In the genomic region with DNA sequence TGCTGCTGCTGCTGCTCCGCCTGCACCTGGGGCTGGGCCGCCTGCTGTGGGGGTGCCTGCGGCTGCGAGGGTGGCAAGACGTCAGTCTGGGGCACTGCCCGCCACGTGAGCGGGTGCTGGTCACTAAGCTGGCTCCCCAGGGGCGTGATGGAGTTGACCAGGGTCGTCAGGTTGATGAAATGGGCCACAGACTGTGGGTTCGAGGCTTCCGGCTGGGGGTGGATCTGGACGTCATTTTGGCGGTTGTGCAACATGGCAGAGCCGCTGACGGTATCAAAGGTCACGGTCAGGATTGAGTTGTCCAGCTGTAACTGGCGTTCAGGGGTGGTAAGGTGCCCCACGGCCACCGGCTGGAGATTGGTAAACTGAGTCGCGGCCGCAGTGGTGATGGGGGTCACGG, we compare ENCODE assay signal across 22 cellular contexts. TPM values are rescaled to one million over a fixed set of nuclear protein-coding genes. Genes with fewer than 3 reads are reported as not detected.
DNase-seq lines count a peak whose midpoint lies in the region; ATAC-seq, FAIRE-seq and TF ChIP-seq lines count a peak whose summit lies in the region.
"Had no signal": no experiment of that assay in that cellular context is flagged by ENCODE, and none has a peak within 500 bp of the region (broad histone marks: within the 10 kb centered on the region; RNA-seq: fewer than 3 reads in every experiment).

No MANE protein-coding gene starts in this region.

- H3K4me3 ChIP-seq in BLaER1 treated with 17β-estradiol and CSF1 and Interleukin-3, amounts not matched to agents 10 nM and 100 nM = peak overlapping the region in 1 of 10 experiments; percentile 5; a peak in 2 of 20 replicates
- H3K4me3 ChIP-seq in HepG2 (replicated peaks in 1 of 3; ENCODE audit: insufficient read depth in 1 of 3, low read depth in 2 of 3, low read length in 3 of 3) (no peak overlapping the region), MG63 (no peak overlapping the region)
- H3K4me3 ChIP-seq: HAP-1 had no signal

- H3K4me3 Mint-ChIP-seq in activated T-helper 1 cell treated with anti-CD3 and anti-CD28 coated beads, Interleukin-12 subunit alpha, Interleukin-12 subunit beta, Interleukin-2, Interleukin-4 antibody, amounts not matched to agents 30 ng/mL and 10 ng/mL and 1 ng/mL, durations not matched to agents 14 hours and 24 hours and 36 hours = no peak overlapping the region
- H3K4me3 Mint-ChIP-seq: CD8-positive, alpha-beta T cell; HFFc6 had no signal

- no peak for ATAC-seq in HepG2
- no peak for ATAC-seq in HG03520 (IDR thresholded peaks at IDR 0.05; ENCODE audit: unreplicated experiment)
- ATAC-seq in HG03135 (IDR thresholded peaks at IDR 0.05; ENCODE audit: unreplicated experiment) = no peak
- ATAC-seq: CD8-positive, alpha-beta T cell had no signal

- H3K9me3 Mint-ChIP-seq in activated T-helper 1 cell treated with anti-CD3 and anti-CD28 coated beads, Interleukin-12 subunit alpha, Interleukin-12 subunit beta, Interleukin-2, Interleukin-4 antibody, amounts not matched to agents 30 ng/mL and 10 ng/mL and 1 ng/mL, durations not matched to agents 14 hours and 24 hours and 36 hours = no peaks in the 10 kb centered on the region
- H3K9me3 Mint-ChIP-seq: CD8-positive, alpha-beta T cell; HFFc6 had no signal

- H3K27me3 ChIP-seq in BLaER1 treated with 17β-estradiol and CSF1 and Interleukin-3, amounts not matched to agents 10 nM and 100 nM = no peaks in the 10 kb centered on the region
- H3K27me3 ChIP-seq in HepG2 (ENCODE audit: control insufficient read depth in 1 of 2, insufficient read depth in 2 of 2, low read length in 2 of 2) (no peaks in the 10 kb centered on the region), MG63 (no peaks in the 10 kb centered on the region)

- no peak for FAIRE-seq in HepG2 (lab: Jason Lieb, UNC)
- FAIRE-seq: D721Med, G401.6, GM12892, H1 had no signal

- H3K9ac ChIP-seq in BLaER1 treated with 17β-estradiol and CSF1 and Interleukin-3, amounts not matched to agents 10 nM and 100 nM = peak overlapping the region in 4 of 11 experiments; percentile 1 to 27 (median 4); a peak in 2 of 22 replicates
- H3K9ac ChIP-seq in HepG2 (ENCODE audit: insufficient read depth, low read depth, low read length) = no peak overlapping the region

- no peaks in the 10 kb centered on the region for H3K27me3 Mint-ChIP-seq in activated T-helper 1 cell treated with anti-CD3 and anti-CD28 coated beads, Interleukin-12 subunit alpha, Interleukin-12 subunit beta, Interleukin-2, Interleukin-4 antibody, amounts not matched to agents 30 ng/mL and 10 ng/mL and 1 ng/mL, durations not matched to agents 14 hours and 24 hours and 36 hours (ENCODE audit: insufficient read depth)

- intact Hi-C loops in activated T-helper 1 cell treated with anti-CD3 and anti-CD28 coated beads, Interleukin-12 subunit alpha, Interleukin-12 subunit beta, Interleukin-2, Interleukin-4 antibody, amounts not matched to agents 30 ng/mL and 10 ng/mL and 1 ng/mL, durations not matched to agents 14 hours and 24 hours and 36 hours (cut with micrococcal nuclease) = no loop called here
- intact Hi-C loops in HepG2 (cut with micrococcal nuclease; ENCODE audit: unreplicated experiment) = no loop called here

- POLR2A ChIA-PET in HepG2 (lab: Yijun Ruan, JAX) = no interaction called here

- TF ChIP-seq EP300 in HepG2 (IDR thresholded peaks at IDR 0.05; ENCODE audit: low read depth in 2 of 2, low read length in 2 of 2) (no peak), HepG2 (CRISPR knock-in tag; IDR thresholded peaks at IDR 0.05; ENCODE audit: borderline replicate concordance) (no peak)

- no peak overlapping the region for H2AFZ ChIP-seq in HepG2 (ENCODE audit: low read length)

- H4K20me1 ChIP-seq in BLaER1 treated with 17β-estradiol and CSF1 and Interleukin-3, amounts not matched to agents 10 nM and 100 nM = peaks cover 0 to 2% (median 0%) of the 10 kb centered on the region in 11 experiments; a peak in 1 of 22 replicates
- H4K20me1 ChIP-seq in HepG2 (ENCODE audit: insufficient read depth, low read length) = no peaks in the 10 kb centered on the region

- TF ChIP-seq CTCF in HepG2 (CRISPR knock-in tag; IDR thresholded peaks at IDR 0.05) = no peak

- H3K36me3 ChIP-seq in BLaER1 treated with 17β-estradiol and CSF1 and Interleukin-3, amounts not matched to agents 10 nM and 100 nM = peaks cover 31 to 65% (median 44%) of the 10 kb centered on the region in 11 experiments
- H3K36me3 ChIP-seq in HepG2 (replicated peaks in 1 of 2; ENCODE audit: control insufficient read depth in 1 of 2, insufficient read depth in 2 of 2, low read length in 2 of 2) (peaks cover 13 to 34% of the 10 kb centered on the region in 2 experiments; a peak in 4 of 5 replicates), MG63 (peaks cover 42% of the 10 kb centered on the region)

- H3K4me1 Mint-ChIP-seq in activated T-helper 1 cell treated with anti-CD3 and anti-CD28 coated beads, Interleukin-12 subunit alpha, Interleukin-12 subunit beta, Interleukin-2, Interleukin-4 antibody, amounts not matched to agents 30 ng/mL and 10 ng/mL and 1 ng/mL, durations not matched to agents 14 hours and 24 hours and 36 hours (ENCODE audit: low read depth) = no peaks in the 10 kb centered on the region

- no peak for TF ChIP-seq POLR2A in HepG2 (IDR thresholded peaks at IDR 0.05; ENCODE audit: insufficient read depth in 1 of 2, low read depth in 2 of 2, low read length in 2 of 2)

- peak overlapping the region; percentile 31 for H3K27ac Mint-ChIP-seq in activated T-helper 1 cell treated with anti-CD3 and anti-CD28 coated beads, Interleukin-12 subunit alpha, Interleukin-12 subunit beta, Interleukin-2, Interleukin-4 antibody, amounts not matched to agents 30 ng/mL and 10 ng/mL and 1 ng/mL, durations not matched to agents 14 hours and 24 hours and 36 hours
- H3K27ac Mint-ChIP-seq: CD8-positive, alpha-beta T cell; HFFc6 had no signal

- BruUV-seq in HepG2 (replicated peaks; lab: Mats Ljungman, UMichigan) = no TSS peak

- H3K4me1 ChIP-seq in BLaER1 treated with 17β-estradiol and CSF1 and Interleukin-3, amounts not matched to agents 10 nM and 100 nM = peaks cover 28 to 42% (median 35%) of the 10 kb centered on the region in 10 experiments
- no peaks in the 10 kb centered on the region for H3K4me1 ChIP-seq in HepG2 (ENCODE audit: insufficient read depth, low read length)
- H3K4me1 ChIP-seq: HAP-1 had no signal

- TF ChIP-seq RAD21 in HepG2 (CRISPR knock-in tag; IDR thresholded peaks at IDR 0.05) = no peak

- CTCF ChIA-PET in HepG2 (lab: Yijun Ruan, JAX; ENCODE audit: low intra/inter-chr PET ratio, low total read pairs) = no interaction called here

- H3K79me2 ChIP-seq in HepG2 (ENCODE audit: insufficient read depth, low read length) = no peaks in the 10 kb centered on the region

- no peak for DNase-seq in activated T-helper 1 cell treated with anti-CD3 and anti-CD28 coated beads, Interleukin-12 subunit alpha, Interleukin-12 subunit beta, Interleukin-2, Interleukin-4 antibody, amounts not matched to agents 30 ng/mL and 10 ng/mL and 1 ng/mL, durations not matched to agents 14 hours and 24 hours and 36 hours (ENCODE audit: low spot score)
- DNase-seq in HepG2 (ENCODE audit: low spot score) (no peak), mesenteric fat pad (ENCODE audit: low spot score) (peak; percentile 87), MG63 (no peak)
- no peak for DNase-seq in activated naive CD4-positive, alpha-beta T cell treated with anti-CD3 and anti-CD28 coated beads, Interleukin-2, amount 50 U/mL, for 16 hours
- DNase-seq: 8988T; AML-193; C1 segment of cervical spinal cord; CD8-positive, alpha-beta T cell; COR-L47; DMS153; DMS79 treated with DMSO at 0.1 percent for 48 hours; EL; HFFc6 had no signal

- no peaks in the 10 kb centered on the region for H3K9me3 ChIP-seq in BLaER1 treated with 17β-estradiol and CSF1 and Interleukin-3, amounts not matched to agents 10 nM and 100 nM (replicated peaks in 1 of 11)
- H3K9me3 ChIP-seq in HepG2 (ENCODE audit: low read length) (no peaks in the 10 kb centered on the region), MG63 (no peaks in the 10 kb centered on the region)
- H3K9me3 ChIP-seq: HAP-1 had no signal

- 90% methylated on average over 24 of the region's 24 CpGs for WGBS in HepG2 (ENCODE audit: low lambda C conversion rate)

- peaks cover 9% of the 10 kb centered on the region for H3K36me3 Mint-ChIP-seq in activated T-helper 1 cell treated with anti-CD3 and anti-CD28 coated beads, Interleukin-12 subunit alpha, Interleukin-12 subunit beta, Interleukin-2, Interleukin-4 antibody, amounts not matched to agents 30 ng/mL and 10 ng/mL and 1 ng/mL, durations not matched to agents 14 hours and 24 hours and 36 hours (ENCODE audit: low read depth)

- in situ Hi-C loops in HepG2 (cut with HindIII; ENCODE audit: extremely low pct_ligation_motif_present, low pct_unique_long_range_greater_than_20kb) = no loop called here

- peak overlapping the region in 8 of 11 experiments; percentile 24 to 60 (median 49); a peak in 15 of 22 replicates for H3K27ac ChIP-seq in BLaER1 treated with 17β-estradiol and CSF1 and Interleukin-3, amounts not matched to agents 10 nM and 100 nM
- H3K27ac ChIP-seq in HepG2 (ENCODE audit: extremely low read length, insufficient read depth, low read length) = no peak overlapping the region

- H3K4me2 ChIP-seq in BLaER1 treated with 17β-estradiol and CSF1 and Interleukin-3, amounts not matched to agents 10 nM and 100 nM = peak overlapping the region; percentile 66 to 91 (median 80)
- H3K4me2 ChIP-seq in HepG2 (ENCODE audit: low read depth, low read length) = no peak overlapping the region

RNA-seq across cellular contexts. Expression of gene RIPK4, which starts 34.4 kb away (rescaled TPM):
- total RNA-seq in activated T-helper 1 cell treated with anti-CD3 and anti-CD28 coated beads, Interleukin-12 subunit alpha, Interleukin-12 subunit beta, Interleukin-2, Interleukin-4 antibody, amounts not matched to agents 30 ng/mL and 10 ng/mL and 1 ng/mL, durations not matched to agents 14 hours and 24 hours and 36 hours = not detected in 2 replicates
- 4.9 and 5.3 TPM in 2 replicates for total RNA-seq in HepG2 (2016; rRNA removed; fragmentation: Illumina TruSeq; extraction: Trizol)
- total RNA-seq in HepG2 (2016; cell fraction: cytosol; rRNA removed; fragmentation: Illumina TruSeq; extraction: Trizol; ENCODE audit: low read depth) = 0.51 and 0.71 TPM in 2 replicates
- total RNA-seq in HepG2 (2016; cell fraction: insoluble cytoplasmic fraction; rRNA removed; fragmentation: Illumina TruSeq; extraction: Trizol) = 4.4 and 5.2 TPM in 2 replicates
- total RNA-seq in HepG2 (2016; cell fraction: membrane; rRNA removed; fragmentation: Illumina TruSeq; extraction: Trizol) = 2.1 and 2.3 TPM in 2 replicates
- 3.5 and 4.3 TPM in 2 replicates for total RNA-seq in HepG2 (2016; cell fraction: nucleus; rRNA removed; fragmentation: Illumina TruSeq; extraction: Trizol)
- polyA plus RNA-seq in HepG2 (2011; rRNA removed) = 3.1 and 3.7 TPM in 2 replicates
- polyA plus RNA-seq in HepG2 (2011; cell fraction: cytosol; rRNA removed) = 2.8 TPM in 2 replicates
- 11.6 and 15.3 TPM in 2 replicates for polyA plus RNA-seq in HepG2 (2011; cell fraction: nucleus; rRNA removed)
- 5.1 and 8.2 TPM in 2 replicates for polyA plus RNA-seq in HepG2 (2012)
- polyA plus RNA-seq in HepG2 (2016; cell fraction: cytosol; fragmentation: Illumina TruSeq; extraction: Trizol; ENCODE audit: low read depth) = 0.29 and 0.38 TPM in 2 replicates
- polyA plus RNA-seq in HepG2 (2016; cell fraction: insoluble cytoplasmic fraction; fragmentation: Illumina TruSeq; extraction: Trizol; ENCODE audit: low read depth) = 3.7 and 4.2 TPM in 2 replicates
- polyA plus RNA-seq in HepG2 (2016; cell fraction: membrane; fragmentation: Illumina TruSeq; extraction: Trizol; ENCODE audit: low read depth) = 0.65 and 1.0 TPM in 2 replicates
- polyA plus RNA-seq in HepG2 (2016; cell fraction: nucleus; fragmentation: Illumina TruSeq; extraction: Trizol; ENCODE audit: insufficient read depth, low read depth) = 6.2 and 7.7 TPM in 2 replicates
- polyA minus RNA-seq in HepG2 (2011; rRNA and poly(A)+ RNA removed; ENCODE audit: low replicate concordance) = 0.70 and 14.5 TPM in 2 replicates
- polyA minus RNA-seq in HepG2 (2011; cell fraction: cytosol; rRNA and poly(A)+ RNA removed) = 6.3 and 8.3 TPM in 2 replicates
- 4.6 and 8.5 TPM in 2 replicates for polyA minus RNA-seq in HepG2 (2011; cell fraction: nucleus; rRNA and poly(A)+ RNA removed)
- not detected for total RNA-seq in mesenteric fat pad
- total RNA-seq in MG63 (2014; rRNA removed; shearing (Covaris generic); ENCODE audit: low replicate concordance) = 0.76 and 2.2 TPM in 2 replicates
